Comparison of ENCODE assay signal across 10 cellular contexts in the genomic region with DNA sequence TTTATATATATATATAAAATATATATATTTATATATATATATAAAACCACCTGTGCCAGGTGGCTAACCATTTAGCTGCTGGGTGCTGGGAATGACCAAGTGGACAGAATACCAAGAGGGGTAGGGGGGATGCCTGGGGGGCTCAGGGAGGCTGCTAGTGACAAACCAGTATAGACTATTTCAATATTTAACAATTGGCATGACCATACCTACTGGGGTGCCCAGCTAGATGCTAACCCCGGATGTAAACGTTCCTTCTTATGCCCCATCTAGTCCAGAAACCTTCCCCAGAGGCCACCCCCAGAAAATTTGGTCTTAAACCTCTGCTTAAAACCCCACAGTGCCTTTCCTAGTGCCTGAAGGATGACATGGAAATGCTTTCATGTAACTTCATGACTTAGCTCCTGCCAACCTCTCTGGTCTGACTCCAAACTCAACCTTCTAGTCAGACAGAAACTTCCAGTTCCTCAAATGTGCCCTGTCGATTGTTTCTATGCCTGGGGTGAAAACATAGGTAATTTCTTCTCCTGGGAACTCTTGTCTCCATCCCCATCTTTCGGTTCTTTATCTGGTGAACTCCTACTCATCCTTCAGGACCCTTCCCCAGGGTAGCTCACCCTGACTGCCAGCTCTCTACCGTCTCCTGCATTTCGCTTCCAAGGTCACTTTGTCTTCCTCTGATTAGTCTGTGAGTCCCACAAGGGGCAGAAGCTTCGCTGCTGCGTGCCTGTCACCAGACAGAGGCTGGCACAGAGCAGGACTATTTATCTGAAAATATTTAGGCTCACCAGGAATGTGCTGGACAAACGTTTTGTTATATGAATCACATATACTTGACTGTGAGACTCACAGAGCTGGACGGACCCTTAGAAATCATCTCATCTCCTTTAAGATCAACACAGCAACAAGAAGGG. TPM values are rescaled to one million over a fixed set of nuclear protein-coding genes. Genes with fewer than 3 reads are reported as not detected.
A peak's percentile ranks its signal among the peaks of the same experiment; 100 is the strongest.
DNase-seq lines count a peak whose midpoint lies in the region; ATAC-seq, FAIRE-seq and TF ChIP-seq lines count a peak whose summit lies in the region.
"Had no signal": no experiment of that assay in that cellular context is flagged by ENCODE, and none has a peak within 500 bp of the region (broad histone marks: within the 10 kb centered on the region; RNA-seq: fewer than 3 reads in every experiment).

No MANE protein-coding gene starts in this region.

- H3K36me3 Mint-ChIP-seq in nephron (ENCODE audit: low read depth), result no peaks in the 10 kb centered on the region

- FAIRE-seq in RCC 7860 (lab: Jason Lieb, UNC), result no peak

- no peaks in the 10 kb centered on the region for H3K27me3 Mint-ChIP-seq in nephron (ENCODE audit: low read depth)

- no peak overlapping the region for H3K27ac ChIP-seq in Karpas-422 (ENCODE audit: low read length)
- H3K27ac ChIP-seq: SK-N-MC had no signal

- H3K36me3 ChIP-seq in Karpas-422 (ENCODE audit: insufficient read depth, low read length), result no peaks in the 10 kb centered on the region
- no peaks in the 10 kb centered on the region for H3K36me3 ChIP-seq in adipocyte (ENCODE audit: control insufficient read depth, insufficient read depth, low read length, severe bottlenecking)

- H3K4me1 Mint-ChIP-seq in nephron, result peaks cover 56% of the 10 kb centered on the region

- H3K27me3 ChIP-seq in Karpas-422 (ENCODE audit: low read length), result no peaks in the 10 kb centered on the region
- H3K27me3 ChIP-seq in adipocyte (replicated peaks; ENCODE audit: control insufficient read depth, insufficient read depth, low read length), result peaks cover 33% of the 10 kb centered on the region

- no peaks in the 10 kb centered on the region for H3K79me2 ChIP-seq in Karpas-422 (ENCODE audit: low read length)

- H2AFZ ChIP-seq in Karpas-422 (ENCODE audit: low read length), result no peak overlapping the region

- no peak for TF ChIP-seq CTCF in nephron (IDR thresholded peaks at IDR 0.05; ENCODE audit: unreplicated experiment in 3 of 3)

- H3K27ac Mint-ChIP-seq in nephron, result peak overlapping the region; percentile 32 to 70 (median 66)

- H3K4me1 ChIP-seq in Karpas-422 (ENCODE audit: low read length) (no peaks in the 10 kb centered on the region), adipocyte (ENCODE audit: control insufficient read depth, insufficient read depth, low read length) (no peaks in the 10 kb centered on the region)

- H4K20me1 ChIP-seq in Karpas-422 (ENCODE audit: insufficient read depth, low read depth, low read length), result no peaks in the 10 kb centered on the region

- no peak overlapping the region for H3K4me2 ChIP-seq in Karpas-422 (ENCODE audit: low read depth, low read length, poor library complexity, severe bottlenecking)

- no peaks in the 10 kb centered on the region for H3K9me2 ChIP-seq in Karpas-422 (replicated peaks; ENCODE audit: insufficient read depth, low read length)

- H3K9ac ChIP-seq in Karpas-422 (ENCODE audit: low read length) (no peak overlapping the region), adipocyte (ENCODE audit: low read length) (no peak overlapping the region)

- peak; percentile 48 for ATAC-seq in GM18505 (IDR thresholded peaks at IDR 0.05; ENCODE audit: unreplicated experiment)
- ATAC-seq in HG03354 (IDR thresholded peaks at IDR 0.05; ENCODE audit: poor library complexity, severe bottlenecking, unreplicated experiment), result no peak
- ATAC-seq in HG03159 (IDR thresholded peaks at IDR 0.05; ENCODE audit: unreplicated experiment), result no peak

- H3K9me3 ChIP-seq in Karpas-422 (ENCODE audit: low read length), result no peaks in the 10 kb centered on the region
- H3K9me3 ChIP-seq in adipocyte (ENCODE audit: control insufficient read depth, low read length), result peaks cover 7% of the 10 kb centered on the region

- H3K9me3 Mint-ChIP-seq in nephron, result no peaks in the 10 kb centered on the region

- no peak overlapping the region for H3K4me3 Mint-ChIP-seq in nephron

- peak; percentile 43 for DNase-seq in Karpas-422
- DNase-seq in adipocyte (ENCODE audit: low read depth), result peak; percentile 40
- DNase-seq in hypothalamus (lab: John Stamatoyannopoulos, UW), result no peak
- DNase-seq in RCC 7860 (ENCODE audit: low spot score), result no peak
- DNase-seq: NCI-H1048 had no signal

- H3K4me3 ChIP-seq in Karpas-422 (ENCODE audit: low read length), result no peak overlapping the region
- H3K4me3 ChIP-seq in adipocyte (ENCODE audit: low read length), result no peak overlapping the region
- H3K4me3 ChIP-seq: SK-N-MC had no signal

- no peak for TF ChIP-seq POLR2A in GM18505 (IDR thresholded peaks at IDR 0.05; ENCODE audit: borderline replicate concordance, extremely low read depth, insufficient read depth, insufficient read length)

RNA-seq across cellular contexts. Expression of gene JPH2, which starts 51.8 kb away (rescaled TPM):
- total RNA-seq in Karpas-422 (2014; rRNA removed; shearing (Covaris generic); ENCODE audit: low replicate concordance), result not detected in 2 replicates

Comparison
In these comparisons a context has a peak if more than half of its experiments do, and no peak if none do; other contexts are left out.
1. DNase-seq: peak in Karpas-422 (single experiment) and adipocyte (single experiment); none in hypothalamus (0 of 51) and RCC 7860 (single experiment).